ENCODE assay signal across 1 cellular context in genomic region chr11:114219559-114220349, GRCh38.
TF ChIP-seq lines count a peak whose summit lies in the region.

No MANE protein-coding gene starts in this region.

TF ChIP-seq in K562, 482 proteins besides CTCF, POLR2A, EP300 and RAD21 (continued from another document and continues in another):
- TF ChIP-seq PBX2 (CRISPR knock-in tag; IDR thresholded peaks at IDR 0.05; ENCODE audit: low read depth) (no peak), PBX2 (tag; conservative IDR thresholded peaks at IDR 0.05; ENCODE audit: low read depth) (no peak), KAT7 (CRISPR knock-in tag; IDR thresholded peaks at IDR 0.05; ENCODE audit: borderline replicate concordance) (no peak), ZNF586 (CRISPR knock-in tag; conservative IDR thresholded peaks at IDR 0.05) (no peak), ZNF592 (IDR thresholded peaks at IDR 0.05) (peak; percentile 78; the same call in 1 of the 2 replicates), MCM3 (IDR thresholded peaks at IDR 0.05) (no peak), ZNF174 (CRISPR knock-in tag; IDR thresholded peaks at IDR 0.05) (no peak), THRA (IDR thresholded peaks at IDR 0.05) (no peak), KDM1A (IDR thresholded peaks at IDR 0.05) (peak; percentile 50 to 63; a peak in 2 of 4 replicates), BRCA1 (IDR thresholded peaks at IDR 0.05) (no peak), BRCA1 (CRISPR knock-in tag; IDR thresholded peaks at IDR 0.05) (no peak), EZH2 (IDR thresholded peaks at IDR 0.05; ENCODE audit: borderline replicate concordance, low read depth, low read length) (no peak), ZKSCAN1 (IDR thresholded peaks at IDR 0.05; ENCODE audit: low read depth, low read length) (no peak), HIVEP1 (CRISPR knock-in tag; IDR thresholded peaks at IDR 0.05) (no peak), TEAD1 (CRISPR knock-in tag; IDR thresholded peaks at IDR 0.05) (no peak), FOXA3 (CRISPR knock-in tag; conservative IDR thresholded peaks at IDR 0.05 in 1 of 2, IDR thresholded peaks at IDR 0.05 in 1 of 2) (no peak), NONO (IDR thresholded peaks at IDR 0.05; ENCODE audit: low read depth in 2 of 2, low read length in 1 of 2) (no peak), ZNF23 (CRISPR knock-in tag; IDR thresholded peaks at IDR 0.05) (no peak), AFF4 (CRISPR knock-in tag; IDR thresholded peaks at IDR 0.05) (no peak), NCOA2 (IDR thresholded peaks at IDR 0.05; ENCODE audit: partially characterized antibody in 2 of 2) (no peak), EP400 (IDR thresholded peaks at IDR 0.05) (no peak), CLOCK (CRISPR knock-in tag; IDR thresholded peaks at IDR 0.05; ENCODE audit: borderline replicate concordance) (no peak), TAF7 (tag; IDR thresholded peaks at IDR 0.05) (no peak), ZNF512 (tag; IDR thresholded peaks at IDR 0.05) (no peak), SMAD1 (IDR thresholded peaks at IDR 0.05; ENCODE audit: low read depth, low read length, partially characterized antibody) (no peak), TAF1 (IDR thresholded peaks at IDR 0.05; ENCODE audit: control insufficient read depth, extremely low read depth, insufficient read depth, low read length, severe bottlenecking) (no peak), RFX5 (IDR thresholded peaks at IDR 0.05; ENCODE audit: low read depth, low read length) (no peak), SIX5 (IDR thresholded peaks at IDR 0.05; ENCODE audit: borderline replicate concordance in 1 of 2, insufficient read depth in 1 of 2, low read depth in 1 of 2, low read length in 2 of 2) (no peak), ELK1 (CRISPR knock-in tag; IDR thresholded peaks at IDR 0.05) (no peak), ZNF175 (CRISPR knock-in tag; IDR thresholded peaks at IDR 0.05; ENCODE audit: low read depth) (no peak), MAFG (tag; conservative IDR thresholded peaks at IDR 0.05) (no peak), PML (IDR thresholded peaks at IDR 0.05; ENCODE audit: low read length) (peak; percentile 45; the same call in 1 of the 2 replicates), TSHZ1 (CRISPR knock-in tag; IDR thresholded peaks at IDR 0.05) (no peak), ZNF583 (CRISPR knock-in tag; IDR thresholded peaks at IDR 0.05) (no peak; the same call in 1 of the 2 replicates)
